Comparison of ENCODE assay signal across 11 cellular contexts in the genomic region with DNA sequence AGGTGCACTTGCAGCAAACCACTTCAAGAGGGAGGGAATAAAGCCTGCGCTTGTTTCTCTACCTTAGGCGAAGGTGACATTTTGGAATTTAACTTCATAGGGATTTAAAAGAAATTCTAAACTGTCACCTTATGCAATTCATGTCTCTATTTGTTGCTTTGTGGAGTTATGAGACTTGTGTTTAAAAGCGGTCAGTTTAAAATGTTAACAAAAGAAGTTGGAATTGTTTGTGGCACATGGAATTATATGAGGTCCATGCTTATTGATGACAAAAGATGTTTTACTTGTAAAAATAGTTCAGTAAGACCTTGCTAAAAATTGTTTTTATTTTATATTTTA. TPM values are rescaled to one million over a fixed set of nuclear protein-coding genes. Genes with fewer than 3 reads are reported as not detected.
A peak's percentile ranks its signal among the peaks of the same experiment; 100 is the strongest.
DNase-seq lines count a peak whose midpoint lies in the region; ATAC-seq, FAIRE-seq and TF ChIP-seq lines count a peak whose summit lies in the region.
"Had no signal": no experiment of that assay in that cellular context is flagged by ENCODE, and none has a peak within 500 bp of the region (broad histone marks: within the 10 kb centered on the region; RNA-seq: fewer than 3 reads in every experiment).

No MANE protein-coding gene starts in this region.

- H3K27me3 Mint-ChIP-seq in MCF 10A (ENCODE audit: insufficient read depth, unreplicated experiment): peaks cover 55% of the 10 kb centered on the region
- peaks cover 51% of the 10 kb centered on the region for H3K27me3 Mint-ChIP-seq in astrocyte (ENCODE audit: low read depth, unreplicated experiment)
- H3K27me3 Mint-ChIP-seq in mesothelial cell of epicardium (ENCODE audit: low read depth): peaks cover 73% of the 10 kb centered on the region

- POLR2A ChIA-PET in MCF 10A (lab: Yijun Ruan, JAX): interaction anchor here (0.8 kb wide), 1 partner anchor 17 kb away, joined by 3 read pairs; no protein-coding TSS in a partner anchor

- WGBS in mammary epithelial cell (ENCODE audit: low coverage, missing lambda C conversion rate): 61% methylated on average over 3 of the region's 3 CpGs

- dilution Hi-C loops in mammary epithelial cell (cut with HindIII; ENCODE audit: low sequenced_read_pairs): no loop called here

- H3K9me3 ChIP-seq in mammary epithelial cell (replicated peaks; ENCODE audit: insufficient read depth, low read length) (no peaks in the 10 kb centered on the region), astrocyte (ENCODE audit: insufficient read depth, low read depth, low read length) (no peaks in the 10 kb centered on the region), upper lobe of right lung (no peaks in the 10 kb centered on the region)
- H3K9me3 ChIP-seq: prostate gland had no signal

- H3K36me3 ChIP-seq in mammary epithelial cell (ENCODE audit: insufficient read depth, low read length) (no peaks in the 10 kb centered on the region), astrocyte (ENCODE audit: insufficient read depth, low read length) (no peaks in the 10 kb centered on the region), upper lobe of right lung (no peaks in the 10 kb centered on the region)
- H3K36me3 ChIP-seq: prostate gland had no signal

- CTCF ChIA-PET in MCF 10A (lab: Yijun Ruan, JAX) (interaction anchor here (0.7 to 1.1 kb wide), 2 partner anchors 15 to 93 kb away, joined by 3 read pairs; a partner anchor contains a TSS), mammary epithelial cell (lab: Charles Lee; ENCODE audit: low non-redundant PET) (no interaction called here)

- no peak overlapping the region for H2AFZ ChIP-seq in mammary epithelial cell (ENCODE audit: low read depth, low read length)
- no peak overlapping the region for H2AFZ ChIP-seq in astrocyte (ENCODE audit: low read depth, low read length)

- H3K4me3 Mint-ChIP-seq in MCF 10A (ENCODE audit: unreplicated experiment) (peak overlapping the region; percentile 64), astrocyte (ENCODE audit: unreplicated experiment) (peak overlapping the region; percentile 90), mesothelial cell of epicardium (peak overlapping the region; percentile 61)

- H3K36me3 Mint-ChIP-seq in MCF 10A (ENCODE audit: insufficient read depth, unreplicated experiment) (no peaks in the 10 kb centered on the region), astrocyte (ENCODE audit: low read depth, unreplicated experiment) (no peaks in the 10 kb centered on the region), mesothelial cell of epicardium (no peaks in the 10 kb centered on the region)

- H4K20me1 ChIP-seq in mammary epithelial cell (ENCODE audit: insufficient read depth, low read length) (no peaks in the 10 kb centered on the region), astrocyte (ENCODE audit: insufficient read depth, low read length) (peaks cover 9% of the 10 kb centered on the region)

- H3K4me3 ChIP-seq in mammary epithelial cell (replicated peaks in 1 of 3; ENCODE audit: insufficient read depth in 1 of 3, low read depth in 2 of 3, low read length in 3 of 3) (no peak overlapping the region), astrocyte (ENCODE audit: insufficient read depth, low read depth, low read length) (no peak overlapping the region), upper lobe of right lung (peak overlapping the region; percentile 54)

- H3K9ac ChIP-seq in mammary epithelial cell (ENCODE audit: insufficient read depth, low read length) (no peak overlapping the region), astrocyte (ENCODE audit: low read length) (no peak overlapping the region)

- intact Hi-C loops in MCF 10A (cut with micrococcal nuclease) (no loop called here), mammary epithelial cell (cut with micrococcal nuclease) (no loop called here), upper lobe of right lung (cut with DNase I) (no loop called here)

- BruUV-seq in MCF 10A (replicated peaks; lab: Mats Ljungman, UMichigan) (no TSS peak), mammary epithelial cell (replicated peaks; lab: Mats Ljungman, UMichigan) (no TSS peak)

- in situ Hi-C loops in mammary epithelial cell (cut with MboI; ENCODE audit: low sequenced_read_pairs in 2 of 2): no loop called here

- FAIRE-seq in astrocyte (lab: Jason Lieb, UNC): no peak

- H3K9me3 Mint-ChIP-seq in MCF 10A (ENCODE audit: unreplicated experiment) (no peaks in the 10 kb centered on the region), astrocyte (ENCODE audit: unreplicated experiment) (no peaks in the 10 kb centered on the region), mesothelial cell of epicardium (no peaks in the 10 kb centered on the region)

- no peak overlapping the region for H3K4me2 ChIP-seq in mammary epithelial cell (ENCODE audit: insufficient read depth, low read depth, low read length)
- H3K4me2 ChIP-seq in astrocyte (ENCODE audit: low read length): peak overlapping the region; percentile 79

- H3K27ac Mint-ChIP-seq in MCF 10A (ENCODE audit: low read depth, unreplicated experiment): no peak overlapping the region
- H3K27ac Mint-ChIP-seq in astrocyte (ENCODE audit: unreplicated experiment): no peak overlapping the region
- H3K27ac Mint-ChIP-seq in mesothelial cell of epicardium: no peak overlapping the region

- H3K4me1 ChIP-seq in mammary epithelial cell (ENCODE audit: insufficient read depth, low read length) (peaks cover 17% of the 10 kb centered on the region), astrocyte (ENCODE audit: insufficient read depth, low read length) (peaks cover 8% of the 10 kb centered on the region), upper lobe of right lung (peaks cover 8% of the 10 kb centered on the region)

- TF ChIP-seq CTCF in MCF 10A (IDR thresholded peaks at IDR 0.05; ENCODE audit: unreplicated experiment): no peak
- no peak for TF ChIP-seq CTCF in mammary epithelial cell (conservative IDR thresholded peaks at IDR 0.05 in 1 of 2, IDR thresholded peaks at IDR 0.05 in 1 of 2; ENCODE audit: extremely low read depth in 1 of 2, insufficient read depth in 1 of 2, low read depth in 1 of 2, low read length in 2 of 2)
- TF ChIP-seq CTCF in astrocyte (IDR thresholded peaks at IDR 0.05; ENCODE audit: insufficient read depth, low read depth, low read length): no peak
- no peak for TF ChIP-seq CTCF in mesothelial cell of epicardium (IDR thresholded peaks at IDR 0.05; ENCODE audit: unreplicated experiment)
- TF ChIP-seq CTCF in upper lobe of right lung (IDR thresholded peaks at IDR 0.05): no peak

- H3K27me3 ChIP-seq in mammary epithelial cell (ENCODE audit: insufficient read depth, low read length) (peaks cover 56% of the 10 kb centered on the region), astrocyte (ENCODE audit: insufficient read depth, low read length) (peaks cover 82% of the 10 kb centered on the region), upper lobe of right lung (peaks cover 93% of the 10 kb centered on the region)

- ATAC-seq in upper lobe of right lung: no peak
- ATAC-seq: activated CD4-positive, CD25-positive, alpha-beta regulatory T cell treated with anti-CD3 and anti-CD28 coated beads, Interleukin-2, amount 50 U/mL, for 24 hours had no signal

- no peaks in the 10 kb centered on the region for H3K79me2 ChIP-seq in mammary epithelial cell (ENCODE audit: insufficient read depth, low read length)
- H3K79me2 ChIP-seq in astrocyte (ENCODE audit: insufficient read depth, low read length): no peaks in the 10 kb centered on the region

- H3K27ac ChIP-seq in mammary epithelial cell (ENCODE audit: insufficient read depth, low read depth, low read length): no peak overlapping the region
- no peak overlapping the region for H3K27ac ChIP-seq in astrocyte (ENCODE audit: low read depth, low read length)
- peak overlapping the region; percentile 59 for H3K27ac ChIP-seq in upper lobe of right lung
- H3K27ac ChIP-seq: prostate gland had no signal

- H3K4me1 Mint-ChIP-seq in MCF 10A (ENCODE audit: insufficient read depth, unreplicated experiment) (no peaks in the 10 kb centered on the region), astrocyte (ENCODE audit: low read depth, unreplicated experiment) (peaks cover 3% of the 10 kb centered on the region), mesothelial cell of epicardium (peaks cover 21% of the 10 kb centered on the region)

- DNase-seq in MCF 10A (ENCODE audit: unreplicated experiment) (no peak), mammary epithelial cell (no peak), astrocyte (ENCODE audit: low read depth) (no peak), mesothelial cell of epicardium (ENCODE audit: low spot score in 2 of 2, unreplicated experiment in 2 of 2) (no peak), upper lobe of right lung (no peak), NCI-H2196 (lab: John Stamatoyannopoulos, UW; ENCODE audit: unreplicated experiment) (no peak), NCI-H187 treated with DMSO at 0.1 percent for 48 hours (lab: John Stamatoyannopoulos, UW) (no peak)
- no peak for DNase-seq in activated CD8-positive, alpha-beta memory T cell treated with anti-CD3 and anti-CD28 coated beads, Interleukin-2, amount 50 U/mL, for 48 hours
- DNase-seq: NK-92 treated with Interleukin-12 subunit alpha and Interleukin-12 subunit beta, amount 100 ng/mL, for 24 hours had no signal

RNA-seq across cellular contexts. Expression of a gene that starts 15.8 kb away (rescaled TPM):
- 0.09 TPM in 1 of 2 replicates, not detected in the other for total RNA-seq in MCF 10A (2022)
- total RNA-seq in mammary epithelial cell: not detected
- polyA plus RNA-seq in mammary epithelial cell: not detected
- not detected for polyA minus RNA-seq in mammary epithelial cell
- total RNA-seq in astrocyte: 0.12 and 0.39 TPM in 2 replicates
- 0.25 to 1.2 TPM (median 0.38 TPM) in 3 replicates for total RNA-seq in mesothelial cell of epicardium
- 8.1 TPM for total RNA-seq in upper lobe of right lung
